7 cellular contexts compared by ENCODE assay signal in genomic region chr12:111219440-111219839, GRCh38.
"Had no signal": no experiment of that assay in that cellular context is flagged by ENCODE, and none has a peak within 500 bp of the region (broad histone marks: within the 10 kb centered on the region; RNA-seq: fewer than 3 reads in every experiment).

No MANE protein-coding gene starts in this region.

- ATAC-seq: GM23338, HCT116 had no signal

- H3K9me3 ChIP-seq: HAP-1 had no signal

- H2AFZ ChIP-seq: GM23338 had no signal

- H3K4me2 ChIP-seq: GM23338, KMS-11 had no signal

- H3K27ac ChIP-seq: HL-60, KMS-11 had no signal

- H3K4me1 ChIP-seq: HAP-1 had no signal

- H3K9ac ChIP-seq: KMS-11 had no signal

- DNase-seq: IMR-90, KBM-7 had no signal

- H3K4me3 ChIP-seq: GM23338, HAP-1 had no signal

- H3K36me3 ChIP-seq: HAP-1 had no signal
